Comparison of ENCODE assay signal across 19 cellular contexts in the genomic region with DNA sequence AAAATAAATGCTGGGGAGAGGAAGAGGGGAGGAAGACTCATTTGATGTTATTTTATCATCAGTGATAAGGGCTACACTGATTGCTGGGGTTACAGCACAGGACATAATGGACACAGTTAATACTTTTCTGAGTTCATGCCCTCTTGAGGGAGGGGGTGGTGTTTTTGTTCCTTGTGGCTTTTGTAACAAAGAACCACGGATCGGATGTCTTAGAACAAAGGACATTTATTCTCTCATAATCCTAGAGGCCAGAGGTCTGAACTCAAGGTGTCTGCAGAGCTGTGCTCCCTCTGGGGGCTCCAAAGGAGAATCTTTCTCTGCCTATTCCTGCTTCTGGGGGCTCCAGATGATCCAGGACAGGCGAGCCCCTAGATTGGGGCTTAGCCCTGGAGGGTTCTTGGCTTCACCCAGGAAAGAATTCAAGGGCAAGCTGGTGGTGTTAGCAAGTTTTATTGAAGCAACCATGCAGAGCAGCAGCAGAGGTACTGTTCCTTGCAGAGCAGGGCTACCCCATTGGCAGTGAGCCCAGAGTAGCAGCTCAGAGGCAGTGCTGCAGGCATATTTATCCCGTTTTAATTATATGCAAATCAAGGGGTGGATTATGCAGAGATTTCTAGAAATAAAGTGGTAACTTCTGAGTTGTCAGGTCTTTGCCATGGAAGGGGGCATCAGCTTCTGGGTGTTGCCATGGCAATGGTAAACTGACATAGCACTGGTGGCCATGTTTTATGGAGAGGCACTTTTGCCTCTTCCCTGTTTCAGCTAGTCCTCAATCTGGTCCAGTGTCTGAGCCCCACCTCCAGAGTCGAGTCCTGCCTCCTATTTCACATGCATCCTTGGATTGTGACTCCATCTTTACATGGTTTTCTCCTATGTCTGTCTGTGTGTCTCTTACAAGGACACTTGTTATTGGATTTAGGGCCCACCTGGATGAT. TPM values are rescaled to one million over a fixed set of nuclear protein-coding genes. Genes with fewer than 3 reads are reported as not detected.
DNase-seq lines count a peak whose midpoint lies in the region; ATAC-seq lines count a peak whose summit lies in the region.
"Had no signal": no experiment of that assay in that cellular context is flagged by ENCODE, and none has a peak within 500 bp of the region (broad histone marks: within the 10 kb centered on the region; RNA-seq: fewer than 3 reads in every experiment).

No MANE protein-coding gene starts in this region.

- peaks cover 69% of the 10 kb centered on the region for H3K4me1 Mint-ChIP-seq in activated T-cell treated with anti-CD3 and anti-CD28 coated beads, Interleukin-2, amount 50 U/mL, for 72 hours (ENCODE audit: low read depth)
- peaks cover 29% of the 10 kb centered on the region for H3K4me1 Mint-ChIP-seq in T-helper 17 cell
- H3K4me1 Mint-ChIP-seq in naive thymus-derived CD8-positive, alpha-beta T cell: peaks cover 41 to 83% (median 78%) of the 10 kb centered on the region in 4 donors

- H3K9me3 ChIP-seq in T-helper 17 cell (ENCODE audit: control insufficient read depth, low read length, poor library complexity, severe bottlenecking): no peaks in the 10 kb centered on the region
- H3K9me3 ChIP-seq: colonic mucosa, uterus had no signal

- POLR2A ChIA-PET in naive thymus-derived CD8-positive, alpha-beta T cell (lab: Charles Lee): interaction anchor here (0.5 to 4.1 kb wide), 3 partner anchors 11 to 308 kb away, joined by 3 to 24 read pairs (median 4); no protein-coding TSS in a partner anchor

- H3K9me3 Mint-ChIP-seq in activated T-cell treated with anti-CD3 and anti-CD28 coated beads, Interleukin-2, amount 50 U/mL, for 72 hours: peaks cover 4% of the 10 kb centered on the region in 2 donors
- peaks cover 0 to 7% (median 0%) of the 10 kb centered on the region in 9 donors for H3K9me3 Mint-ChIP-seq in naive thymus-derived CD8-positive, alpha-beta T cell

- no peak for DNase-seq in activated T-cell treated with anti-CD3 and anti-CD28 coated beads, Interleukin-2, amount 50 U/mL, for 72 hours
- DNase-seq in activated T-cell treated with anti-CD3 and anti-CD28 coated beads, Interleukin-2, amount 50 U/mL, for 1 hour: no peak
- no peak for DNase-seq in T-helper 17 cell
- DNase-seq in naive thymus-derived CD8-positive, alpha-beta T cell: peak in 2 of 10 donors; percentile 27 to 38
- DNase-seq in cerebellar nuclear complex (lab: John Stamatoyannopoulos, UW): no peak
- no peak for DNase-seq in HUDEP-2 (lab: John Stamatoyannopoulos, UW; ENCODE audit: unreplicated experiment in 76 of 76)
- DNase-seq: activated naive CD8-positive, alpha-beta T cell treated with anti-CD3 and anti-CD28 coated beads, Interleukin-2, amount 10 ng/mL, durations not matched to agents 7 days and 5 days; colonic mucosa; GF-D8; heart left ventricle; left lung; NCI-H1436 treated with DMSO at 0.1 percent for 48 hours; NCI-H2171 treated with DMSO at 0.1 percent for 48 hours; NCI-H69; substantia nigra; T-helper 1 cell; uterus had no signal

- H3K4me3 Mint-ChIP-seq in activated T-cell treated with anti-CD3 and anti-CD28 coated beads, Interleukin-2, amount 50 U/mL, for 72 hours: no peak overlapping the region
- H3K4me3 Mint-ChIP-seq in T-helper 17 cell: peak overlapping the region; percentile 52
- peak overlapping the region; percentile 41 to 79 (median 67) for H3K4me3 Mint-ChIP-seq in naive thymus-derived CD8-positive, alpha-beta T cell
- H3K4me3 Mint-ChIP-seq: activated naive CD8-positive, alpha-beta T cell treated with anti-CD3 and anti-CD28 coated beads, Interleukin-2, amount 10 ng/mL, durations not matched to agents 7 days and 5 days had no signal

- peak overlapping the region; percentile 26 for H3K27ac Mint-ChIP-seq in activated T-cell treated with anti-CD3 and anti-CD28 coated beads, Interleukin-2, amount 50 U/mL, for 72 hours
- H3K27ac Mint-ChIP-seq in T-helper 17 cell: peak overlapping the region; percentile 66
- H3K27ac Mint-ChIP-seq in naive thymus-derived CD8-positive, alpha-beta T cell: peak overlapping the region; percentile 77 to 91 (median 86)

- H3K36me3 Mint-ChIP-seq in activated T-cell treated with anti-CD3 and anti-CD28 coated beads, Interleukin-2, amount 50 U/mL, for 72 hours (ENCODE audit: insufficient read depth in 2 of 2): peaks cover 22 to 42% of the 10 kb centered on the region in 2 donors
- peaks cover 9% of the 10 kb centered on the region for H3K36me3 Mint-ChIP-seq in T-helper 17 cell (ENCODE audit: low read depth)
- H3K36me3 Mint-ChIP-seq in naive thymus-derived CD8-positive, alpha-beta T cell: peaks cover 10 to 55% (median 23%) of the 10 kb centered on the region in 3 donors

- ATAC-seq in activated T-cell treated with anti-CD3 and anti-CD28 coated beads, Interleukin-2, amount 50 U/mL, for 72 hours (replicated peaks in 1 of 2): no peak
- ATAC-seq in T-helper 17 cell: peak; percentile 25
- peak; percentile 56 to 75 for ATAC-seq in naive thymus-derived CD8-positive, alpha-beta T cell
- ATAC-seq: heart left ventricle, left lung, Right ventricle myocardium inferior had no signal

- H3K27me3 Mint-ChIP-seq in activated T-cell treated with anti-CD3 and anti-CD28 coated beads, Interleukin-2, amount 50 U/mL, for 72 hours (ENCODE audit: low read depth): no peaks in the 10 kb centered on the region
- no peaks in the 10 kb centered on the region for H3K27me3 Mint-ChIP-seq in T-helper 17 cell
- H3K27me3 Mint-ChIP-seq in naive thymus-derived CD8-positive, alpha-beta T cell: no peaks in the 10 kb centered on the region
- H3K27me3 Mint-ChIP-seq: activated naive CD8-positive, alpha-beta T cell treated with anti-CD3 and anti-CD28 coated beads, Interleukin-2, amount 10 ng/mL, durations not matched to agents 7 days and 5 days had no signal

RNA-seq across cellular contexts. Expression of gene VAV1, which starts 18.0 kb away (rescaled TPM):
- total RNA-seq in activated T-cell treated with anti-CD3 and anti-CD28 coated beads, Interleukin-2, amount 50 U/mL, for 72 hours: 100 to 1,000 TPM; 111 to 114 TPM
- total RNA-seq in T-helper 17 cell: 10 to 100 TPM; 83.0 to 92.0 TPM
- total RNA-seq in naive thymus-derived CD8-positive, alpha-beta T cell: 10 to 100 TPM; 79.5 to 85.0 TPM
- polyA plus RNA-seq in naive thymus-derived CD8-positive, alpha-beta T cell: 10 to 100 TPM; 18.7 to 27.9 (median 19.9) TPM
- total RNA-seq: MCF 10A had no signal

RNA-seq across cellular contexts. Expression of gene SH2D3A, which starts 23.2 kb away (rescaled TPM):
- 10 to 100 TPM; 19.9 to 24.5 TPM for total RNA-seq in activated T-cell treated with anti-CD3 and anti-CD28 coated beads, Interleukin-2, amount 50 U/mL, for 72 hours
- 10 to 100 TPM; 43.8 to 50.3 TPM for total RNA-seq in T-helper 17 cell
- 10 to 100 TPM; 45.8 to 46.5 TPM for total RNA-seq in naive thymus-derived CD8-positive, alpha-beta T cell
- 10 to 100 TPM; 23.0 to 47.3 (median 35.7) TPM for polyA plus RNA-seq in naive thymus-derived CD8-positive, alpha-beta T cell
- total RNA-seq: Right ventricle myocardium inferior had no signal

RNA-seq across cellular contexts. Expression of gene TRIP10, which starts 51.0 kb away (rescaled TPM):
- total RNA-seq in activated T-cell treated with anti-CD3 and anti-CD28 coated beads, Interleukin-2, amount 50 U/mL, for 72 hours: 10 to 100 TPM; 49.0 to 68.4 TPM
- total RNA-seq in T-helper 17 cell: 1 to 10 TPM in 1 of 2 donors, under 1 TPM in 1; 0.92 to 3.3 TPM
- 1 to 10 TPM; 4.5 to 5.3 TPM for total RNA-seq in naive thymus-derived CD8-positive, alpha-beta T cell
- 1 to 10 TPM in 1 of 3 donors, under 1 TPM in 2; 0.64 to 1.0 (median 0.97) TPM for polyA plus RNA-seq in naive thymus-derived CD8-positive, alpha-beta T cell

RNA-seq across cellular contexts. Expression of gene GPR108, which starts 53.1 kb away (rescaled TPM):
- total RNA-seq in activated T-cell treated with anti-CD3 and anti-CD28 coated beads, Interleukin-2, amount 50 U/mL, for 72 hours: 100 to 1,000 TPM; 130 to 162 TPM
- 10 to 100 TPM; 53.4 to 55.5 TPM for total RNA-seq in T-helper 17 cell
- 10 to 100 TPM; 56.8 to 58.3 TPM for total RNA-seq in naive thymus-derived CD8-positive, alpha-beta T cell
- polyA plus RNA-seq in naive thymus-derived CD8-positive, alpha-beta T cell: 10 to 100 TPM; 51.0 to 77.1 (median 58.0) TPM

Comparison
In these comparisons a context has a peak if more than half of its experiments do, and no peak if none do; other contexts are left out.
1. ATAC-seq: peak in T-helper 17 cell (single experiment) and naive thymus-derived CD8-positive, alpha-beta T cell (2 of 2); none in activated T-cell treated with anti-CD3 and anti-CD28 coated beads, Interleukin-2, amount 50 U/mL, for 72 hours (0 of 2).
2. H3K27ac Mint-ChIP-seq: peak in every context shown above with its lines; median percentile 86 in naive thymus-derived CD8-positive, alpha-beta T cell; 66 in T-helper 17 cell; 26 in activated T-cell treated with anti-CD3 and anti-CD28 coated beads, Interleukin-2, amount 50 U/mL, for 72 hours.
3. H3K4me3 Mint-ChIP-seq: peak in T-helper 17 cell (single experiment) and naive thymus-derived CD8-positive, alpha-beta T cell (10 of 10); none in activated T-cell treated with anti-CD3 and anti-CD28 coated beads, Interleukin-2, amount 50 U/mL, for 72 hours (0 of 2).
4. RNA of gene TRIP10, which starts 51.0 kb away (total RNA-seq): 49.0 to 68.4 TPM in activated T-cell treated with anti-CD3 and anti-CD28 coated beads, Interleukin-2, amount 50 U/mL, for 72 hours; 4.5 to 5.3 TPM in naive thymus-derived CD8-positive, alpha-beta T cell and 0.92 to 3.3 TPM in T-helper 17 cell; every median in the first group is over 4 times any median in the second.